Comparison of ENCODE assay signal across 14 cellular contexts in the genomic region with DNA sequence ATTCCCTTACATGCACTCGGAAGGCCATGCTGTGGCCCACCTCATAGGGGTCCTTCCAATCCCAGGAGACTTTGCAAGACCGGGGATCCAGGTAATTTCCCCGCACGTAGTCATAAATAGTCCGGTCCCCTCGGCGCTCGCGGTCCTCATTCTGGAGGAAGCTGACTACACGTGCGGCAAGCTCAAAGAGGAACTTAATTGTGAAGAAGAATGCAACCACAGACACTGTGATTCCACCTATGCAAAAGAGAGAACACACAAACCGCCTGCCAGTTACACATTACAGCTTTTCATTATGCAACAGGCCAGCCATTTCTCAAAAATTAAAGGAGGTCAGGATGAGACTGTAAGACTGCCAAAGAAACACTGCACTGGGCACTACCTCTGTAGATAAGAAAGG. TPM values are rescaled to one million over a fixed set of nuclear protein-coding genes. Genes with fewer than 3 reads are reported as not detected.
A peak's percentile ranks its signal among the peaks of the same experiment; 100 is the strongest.
DNase-seq lines count a peak whose midpoint lies in the region; ATAC-seq and TF ChIP-seq lines count a peak whose summit lies in the region.
"Had no signal": no experiment of that assay in that cellular context is flagged by ENCODE, and none has a peak within 500 bp of the region (broad histone marks: within the 10 kb centered on the region; RNA-seq: fewer than 3 reads in every experiment).

No MANE protein-coding gene starts in this region.

- no peak for TF ChIP-seq CTCF in upper lobe of right lung (IDR thresholded peaks at IDR 0.05)

- intact Hi-C loops in Right ventricle myocardium superior (cut with DNase I) (no loop called here), left cardiac atrium (cut with DNase I) (no loop called here), upper lobe of right lung (cut with DNase I) (no loop called here)

- H3K27ac ChIP-seq in upper lobe of right lung: no peak overlapping the region
- H3K27ac ChIP-seq: adrenal gland, SK-N-MC had no signal

- peak; percentile 55 for DNase-seq in Right ventricle myocardium superior
- no peak for DNase-seq in left cardiac atrium
- peak; percentile 14 for DNase-seq in UCSD-AML1 (lab: John Stamatoyannopoulos, UW; ENCODE audit: unreplicated experiment)
- no peak for DNase-seq in upper lobe of right lung
- no peak for DNase-seq in superior temporal gyrus (ENCODE audit: extremely low spot score)
- DNase-seq in cortex of kidney (lab: John Stamatoyannopoulos, UW): no peak
- no peak for DNase-seq in iPS-NIHi11 (ENCODE audit: low spot score)
- DNase-seq: activated CD8-positive, alpha-beta memory T cell treated with anti-CD3 and anti-CD28 coated beads for 24 hours; adrenal gland; glutamatergic neuron; mesendoderm; right cardiac atrium had no signal

- H3K4me1 ChIP-seq in upper lobe of right lung: no peaks in the 10 kb centered on the region

- H3K4me3 ChIP-seq in upper lobe of right lung: no peak overlapping the region
- H3K4me3 ChIP-seq: adrenal gland, SK-N-MC had no signal

- peaks cover 76% of the 10 kb centered on the region for H3K36me3 ChIP-seq in upper lobe of right lung

- H3K27me3 ChIP-seq in upper lobe of right lung: no peaks in the 10 kb centered on the region
- H3K27me3 ChIP-seq: adrenal gland had no signal

- no peaks in the 10 kb centered on the region for H3K9me3 ChIP-seq in upper lobe of right lung
- H3K9me3 ChIP-seq: adrenal gland had no signal

- ATAC-seq in Right ventricle myocardium superior (ENCODE audit: poor library complexity): no peak
- ATAC-seq in left cardiac atrium: no peak
- peak; percentile 76 for ATAC-seq in HG03571 (IDR thresholded peaks at IDR 0.05; ENCODE audit: unreplicated experiment)
- peak; percentile 76 for ATAC-seq in upper lobe of right lung
- ATAC-seq: right cardiac atrium had no signal

RNA-seq across cellular contexts. Expression of gene AREL1, which starts 28.4 kb away (rescaled TPM):
- total RNA-seq in Right ventricle myocardium superior (22.6 TPM), left cardiac atrium (10 to 100 TPM; 18.4 to 25.2 TPM), upper lobe of right lung (36.8 TPM)

RNA-seq across cellular contexts. Expression of gene FCF1, which starts 28.5 kb away (rescaled TPM):
- total RNA-seq in Right ventricle myocardium superior: 35.8 TPM
- total RNA-seq in left cardiac atrium: 10 to 100 TPM; 29.6 to 37.9 TPM
- 40.7 TPM for total RNA-seq in upper lobe of right lung

Comparison
In these comparisons a context has a peak if more than half of its experiments do, and no peak if none do; other contexts are left out.
1. DNase-seq: peak in Right ventricle myocardium superior (single experiment) and UCSD-AML1 (single experiment); none in left cardiac atrium (single experiment), upper lobe of right lung (single experiment), superior temporal gyrus (single experiment), cortex of kidney (single experiment) and iPS-NIHi11 (single experiment).
2. ATAC-seq: peak in HG03571 (single experiment) and upper lobe of right lung (single experiment); none in Right ventricle myocardium superior (single experiment) and left cardiac atrium (0 of 2).